Comparison of ENCODE assay signal across 8 cellular contexts in the genomic region with DNA sequence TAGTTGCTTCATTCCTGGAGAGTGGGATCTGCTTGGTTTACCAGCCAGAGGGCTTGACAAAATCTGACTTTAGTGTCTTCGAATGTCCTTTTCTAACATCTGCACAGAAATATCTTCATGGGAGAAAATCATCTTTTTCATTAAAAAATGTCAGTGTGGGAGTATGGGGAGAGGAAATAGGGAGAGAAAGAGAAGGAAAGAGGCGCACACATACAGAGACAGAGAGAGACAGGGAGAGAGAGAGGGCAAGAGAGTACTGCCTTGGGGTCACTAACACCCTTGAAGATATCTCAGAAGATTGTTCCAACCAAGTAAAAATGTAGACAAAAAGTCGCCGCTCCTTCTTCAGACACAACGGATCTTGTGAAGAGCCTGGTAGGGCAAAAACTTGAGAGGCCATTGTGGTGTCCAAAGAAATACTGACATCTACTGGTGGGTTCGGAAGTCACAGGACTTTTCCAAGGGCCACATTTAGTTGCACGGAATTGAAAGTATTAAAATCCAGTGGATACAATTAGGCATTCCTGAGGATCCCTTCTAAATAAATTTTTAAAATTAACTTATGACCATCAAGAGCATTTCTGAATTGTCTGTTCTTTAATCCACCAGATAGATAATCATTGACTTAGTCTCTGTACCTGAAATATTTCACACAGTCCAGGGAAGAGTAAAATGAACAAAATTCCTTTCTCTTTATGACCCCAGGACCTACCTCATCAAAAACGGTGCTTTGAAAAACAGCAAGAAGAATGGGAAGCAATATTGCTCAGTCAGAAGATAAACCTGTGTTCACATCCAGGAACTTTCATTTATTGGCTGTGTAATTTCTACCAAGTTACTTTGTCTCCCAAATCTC. TPM values are rescaled to one million over a fixed set of nuclear protein-coding genes. Genes with fewer than 3 reads are reported as not detected.
DNase-seq lines count a peak whose midpoint lies in the region; ATAC-seq lines count a peak whose summit lies in the region.

No MANE protein-coding gene starts in this region.

- H3K4me3 ChIP-seq in mesenchymal stem cell (ENCODE audit: insufficient read depth in 1 of 2, low read depth in 1 of 2, low read length in 2 of 2), result peak overlapping the region in 1 of 2 experiments; percentile 48

- H3K4me2 ChIP-seq in mesenchymal stem cell (ENCODE audit: low read length, poor library complexity, severe bottlenecking), result peak overlapping the region; percentile 44

- no peaks in the 10 kb centered on the region for H3K36me3 Mint-ChIP-seq in activated CD4-positive, alpha-beta T cell treated with anti-CD3 and anti-CD28 coated beads, Interleukin-2, amount 10 ng/mL, durations not matched to agents 7 days and 5 days (ENCODE audit: low read depth)
- H3K36me3 Mint-ChIP-seq in stimulated activated memory B cell treated with anti-CD40 and anti-IgM and Interleukin-4, amounts not matched to agents 10 μg/mL and 1 μg/mL and 100 μg/mL, for 72 hours, result no peaks in the 10 kb centered on the region

- DNase-seq in Right ventricle myocardium inferior (ENCODE audit: missing footprints) (no peak), cardiac septum (ENCODE audit: low spot score) (no peak), NCI-H226 (peak; percentile 43), mesenchymal stem cell (peak; percentile 82)
- DNase-seq in activated CD4-positive, alpha-beta T cell treated with anti-CD3 and anti-CD28 coated beads, Interleukin-2, amount 10 ng/mL, durations not matched to agents 7 days and 5 days, result peak; percentile 73
- peak; percentile 21 for DNase-seq in effector CD8-positive, alpha-beta T cell (lab: John Stamatoyannopoulos, UW)

- no peak overlapping the region for H3K4me3 Mint-ChIP-seq in activated CD4-positive, alpha-beta T cell treated with anti-CD3 and anti-CD28 coated beads, Interleukin-2, amount 10 ng/mL, durations not matched to agents 7 days and 5 days
- no peak overlapping the region for H3K4me3 Mint-ChIP-seq in stimulated activated memory B cell treated with anti-CD40 and anti-IgM and Interleukin-4, amounts not matched to agents 10 μg/mL and 1 μg/mL and 100 μg/mL, for 72 hours

- ATAC-seq in Right ventricle myocardium inferior, result peak; percentile 82
- ATAC-seq in HG02884 (IDR thresholded peaks at IDR 0.05; ENCODE audit: unreplicated experiment), result peak; percentile 81
- ATAC-seq in stimulated activated memory B cell treated with anti-CD40 and anti-IgM and Interleukin-4, amounts not matched to agents 10 μg/mL and 1 μg/mL and 100 μg/mL, for 72 hours, result peak; percentile 81

- H2BK12ac ChIP-seq in mesenchymal stem cell (ENCODE audit: low read length in 2 of 2), result peak overlapping the region in 1 of 2 experiments; percentile 78

- H3K36me3 ChIP-seq in mesenchymal stem cell (ENCODE audit: control insufficient read depth in 1 of 2, insufficient read depth in 2 of 2, low read depth in 1 of 2, low read length in 2 of 2), result no peaks in the 10 kb centered on the region

- H2BK5ac ChIP-seq in mesenchymal stem cell (ENCODE audit: low read depth, low read length, poor library complexity, severe bottlenecking), result no peak overlapping the region

- no peak overlapping the region for H3K4ac ChIP-seq in mesenchymal stem cell (ENCODE audit: low read depth in 1 of 2, low read length in 2 of 2)

- H3K27me3 Mint-ChIP-seq in activated CD4-positive, alpha-beta T cell treated with anti-CD3 and anti-CD28 coated beads, Interleukin-2, amount 10 ng/mL, durations not matched to agents 7 days and 5 days, result peaks cover 3% of the 10 kb centered on the region
- peaks cover 8% of the 10 kb centered on the region for H3K27me3 Mint-ChIP-seq in stimulated activated memory B cell treated with anti-CD40 and anti-IgM and Interleukin-4, amounts not matched to agents 10 μg/mL and 1 μg/mL and 100 μg/mL, for 72 hours

- intact Hi-C loops in Right ventricle myocardium inferior (cut with DNase I) (loop anchor here (1.0 to 5.0 kb wide), 3 partner anchors 365 to 430 kb away; no protein-coding TSS in a partner anchor), cardiac septum (cut with DNase I) (loop anchor here (1.0 to 5.0 kb wide), 2 partner anchors 414 to 430 kb away; no protein-coding TSS in a partner anchor)

- no peak overlapping the region for H3K23ac ChIP-seq in mesenchymal stem cell (ENCODE audit: low read length in 2 of 2)

- no peaks in the 10 kb centered on the region for H3K27me3 ChIP-seq in mesenchymal stem cell (ENCODE audit: control insufficient read depth in 1 of 2, insufficient read depth in 1 of 2, low read length in 2 of 2)

- H3K9ac ChIP-seq in mesenchymal stem cell (ENCODE audit: low read length), result peak overlapping the region; percentile 91

- no peak overlapping the region for H2BK120ac ChIP-seq in mesenchymal stem cell (ENCODE audit: low read depth, low read length)

- H3K18ac ChIP-seq in mesenchymal stem cell (ENCODE audit: low read depth in 1 of 2, low read length in 2 of 2), result no peak overlapping the region

- peaks cover 18% of the 10 kb centered on the region for H3K9me3 Mint-ChIP-seq in activated CD4-positive, alpha-beta T cell treated with anti-CD3 and anti-CD28 coated beads, Interleukin-2, amount 10 ng/mL, durations not matched to agents 7 days and 5 days
- peaks cover 10% of the 10 kb centered on the region for H3K9me3 Mint-ChIP-seq in stimulated activated memory B cell treated with anti-CD40 and anti-IgM and Interleukin-4, amounts not matched to agents 10 μg/mL and 1 μg/mL and 100 μg/mL, for 72 hours

- H2AK5ac ChIP-seq in mesenchymal stem cell (ENCODE audit: low read length, severe bottlenecking), result no peak overlapping the region

- H3K4me1 Mint-ChIP-seq in activated CD4-positive, alpha-beta T cell treated with anti-CD3 and anti-CD28 coated beads, Interleukin-2, amount 10 ng/mL, durations not matched to agents 7 days and 5 days, result peaks cover 11% of the 10 kb centered on the region
- peaks cover 7% of the 10 kb centered on the region for H3K4me1 Mint-ChIP-seq in stimulated activated memory B cell treated with anti-CD40 and anti-IgM and Interleukin-4, amounts not matched to agents 10 μg/mL and 1 μg/mL and 100 μg/mL, for 72 hours

- H2BK15ac ChIP-seq in mesenchymal stem cell (ENCODE audit: low read depth, poor library complexity, severe bottlenecking), result no peak overlapping the region

- H4K8ac ChIP-seq in mesenchymal stem cell (ENCODE audit: low read length), result peak overlapping the region; percentile 90

- no peak overlapping the region for H3K14ac ChIP-seq in mesenchymal stem cell (ENCODE audit: low read length in 2 of 2)

- H3K27ac Mint-ChIP-seq in activated CD4-positive, alpha-beta T cell treated with anti-CD3 and anti-CD28 coated beads, Interleukin-2, amount 10 ng/mL, durations not matched to agents 7 days and 5 days, result no peak overlapping the region
- no peak overlapping the region for H3K27ac Mint-ChIP-seq in stimulated activated memory B cell treated with anti-CD40 and anti-IgM and Interleukin-4, amounts not matched to agents 10 μg/mL and 1 μg/mL and 100 μg/mL, for 72 hours

- CTCF ChIA-PET in activated CD4-positive, alpha-beta T cell treated with anti-CD3 and anti-CD28 coated beads, Interleukin-2, amount 10 ng/mL, durations not matched to agents 7 days and 5 days (lab: Charles Lee), result interaction anchor here (0.8 kb wide), 1 partner anchor 388 kb away, joined by 3 read pairs; no protein-coding TSS in a partner anchor

- H4K91ac ChIP-seq in mesenchymal stem cell (ENCODE audit: low read length), result no peak overlapping the region

- peaks cover 26% of the 10 kb centered on the region for H3K9me3 ChIP-seq in mesenchymal stem cell (ENCODE audit: control insufficient read depth, low read length)

- WGBS in mesenchymal stem cell, result 20% methylated on average over 4 of the region's 8 CpGs

- H3K79me1 ChIP-seq in mesenchymal stem cell (replicated peaks; ENCODE audit: low read length, poor library complexity, severe bottlenecking), result no peaks in the 10 kb centered on the region

- no peak overlapping the region for H3K27ac ChIP-seq in mesenchymal stem cell (ENCODE audit: low read length, poor library complexity, severe bottlenecking)

- H2AFZ ChIP-seq in mesenchymal stem cell (ENCODE audit: low read depth, low read length), result no peak overlapping the region

- POLR2A ChIA-PET in activated CD4-positive, alpha-beta T cell treated with anti-CD3 and anti-CD28 coated beads, Interleukin-2, amount 10 ng/mL, durations not matched to agents 7 days and 5 days (lab: Charles Lee), result no interaction called here

- no peaks in the 10 kb centered on the region for H3K4me1 ChIP-seq in mesenchymal stem cell (ENCODE audit: control insufficient read depth, insufficient read depth, low read depth, low read length)

RNA-seq across cellular contexts. Expression of gene VIM, which starts 29.7 kb away (rescaled TPM):
- 447 TPM for total RNA-seq in Right ventricle myocardium inferior
- total RNA-seq in cardiac septum, result 368 TPM
- total RNA-seq in activated CD4-positive, alpha-beta T cell treated with anti-CD3 and anti-CD28 coated beads, Interleukin-2, amount 10 ng/mL, durations not matched to agents 7 days and 5 days, result 1,000 to 10,000 TPM; 2,713 to 2,904 TPM
- polyA plus RNA-seq in mesenchymal stem cell (2013, experiment 1 of 2), result 5,108 TPM
- 5,084 TPM for polyA plus RNA-seq in mesenchymal stem cell (2013, experiment 2 of 2)

RNA-seq across cellular contexts. Expression of gene TRDMT1, which starts 56.2 kb away (rescaled TPM):
- total RNA-seq in Right ventricle myocardium inferior (4.5 TPM), cardiac septum (4.2 TPM)
- 10 to 100 TPM; 14.1 to 17.2 TPM for total RNA-seq in activated CD4-positive, alpha-beta T cell treated with anti-CD3 and anti-CD28 coated beads, Interleukin-2, amount 10 ng/mL, durations not matched to agents 7 days and 5 days
- polyA plus RNA-seq in mesenchymal stem cell (2013, experiment 1 of 2), result 4.6 TPM
- 4.0 TPM for polyA plus RNA-seq in mesenchymal stem cell (2013, experiment 2 of 2)

Comparison
In these comparisons a context has a peak if more than half of its experiments do, and no peak if none do; other contexts are left out.
1. DNase-seq: peak in NCI-H226 (single experiment), activated CD4-positive, alpha-beta T cell treated with anti-CD3 and anti-CD28 coated beads, Interleukin-2, amount 10 ng/mL, durations not matched to agents 7 days and 5 days (single experiment), effector CD8-positive, alpha-beta T cell (single experiment) and mesenchymal stem cell (single experiment); none in Right ventricle myocardium inferior (single experiment) and cardiac septum (single experiment).
2. Peak in every context shown above with its lines, with median percentiles within 50 percentile points of each other: ATAC-seq.